Comparison of ENCODE assay signal across 8 cellular contexts in the genomic region with DNA sequence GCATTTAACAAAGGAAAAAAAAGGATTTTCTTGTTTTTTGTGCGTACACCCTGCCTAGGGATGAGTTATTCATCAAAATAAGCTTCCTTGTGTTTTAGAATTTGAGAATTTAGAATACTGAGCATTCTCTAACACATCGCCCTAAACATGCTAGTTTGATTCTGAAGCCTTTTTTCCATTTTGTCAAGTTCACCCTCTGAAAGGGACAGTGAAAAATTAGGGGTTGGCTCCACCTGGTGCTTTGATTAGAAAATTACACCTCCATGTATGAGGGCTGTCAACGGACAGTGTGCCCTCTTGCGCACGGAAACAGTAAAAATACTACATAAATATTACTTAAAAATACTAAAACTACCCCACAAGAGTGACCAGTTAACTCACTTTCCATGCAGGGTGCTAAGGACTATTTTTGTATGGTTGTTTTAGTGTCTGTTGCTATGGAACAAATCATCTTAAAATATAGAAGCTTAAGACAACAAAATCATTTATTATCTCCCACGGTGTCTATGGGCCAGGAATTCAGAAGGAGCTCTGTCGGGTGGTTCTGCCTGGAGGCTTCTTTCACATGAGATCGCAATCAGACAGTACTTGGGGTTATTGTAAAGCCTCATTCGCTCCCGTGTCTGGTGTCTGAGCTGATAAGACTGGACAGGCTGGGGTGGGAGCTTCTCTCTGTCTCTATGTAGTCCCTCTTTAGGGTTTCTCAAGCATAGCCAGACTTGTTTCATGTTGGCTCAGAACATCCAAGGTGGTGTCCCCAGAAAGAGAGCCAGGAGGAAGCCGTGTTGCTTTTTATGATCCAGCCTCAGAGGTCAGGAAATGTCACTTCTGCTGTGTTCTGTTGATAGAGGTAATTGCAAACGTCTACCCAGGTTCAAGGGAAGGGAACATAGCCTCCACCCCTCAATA. TPM values are rescaled to one million over a fixed set of nuclear protein-coding genes. Genes with fewer than 3 reads are reported as not detected.
DNase-seq lines count a peak whose midpoint lies in the region; ATAC-seq and TF ChIP-seq lines count a peak whose summit lies in the region.

No MANE protein-coding gene starts in this region.

- peaks cover 0 to 4% of the 10 kb centered on the region in 2 donors for H3K4me1 ChIP-seq in lung (ENCODE audit: control insufficient read depth in 2 of 2, insufficient read depth in 2 of 2, low read length in 2 of 2)

- 24 to 28% methylated on average over 12 of the region's 12 CpGs for WGBS in lung, 2 donors

- DNase-seq in Ammon's horn (ENCODE audit: low spot score) (peak; percentile 90), NCI-H460 (ENCODE audit: extremely low read depth, low read depth) (peak; percentile 83), dedifferentiated amniotic fluid mesenchymal stem cell (ENCODE audit: extremely low spot score) (peak; percentile 86), lung (ENCODE audit: low spot score) (peak; percentile 78)
- peak; percentile 37 to 70 for DNase-seq in activated CD4-positive, alpha-beta T cell treated with anti-CD3 and anti-CD28 coated beads for 24 hours (ENCODE audit: low read depth in 2 of 2)
- DNase-seq in stimulated activated CD8-positive, alpha-beta memory T cell treated with anti-CD3 and anti-CD28 coated beads, Interleukin-12 subunit alpha, Interleukin-12 subunit beta, amount 100 ng/mL, for 4 hours (ENCODE audit: low read depth) = peak; percentile 22

- no peak overlapping the region for H3K27ac ChIP-seq in lung (ENCODE audit: low read depth in 1 of 2, low read length in 1 of 2)

- no peak overlapping the region for H3K4me3 ChIP-seq in lung

- no peaks in the 10 kb centered on the region for H3K9me3 ChIP-seq in lung (ENCODE audit: control insufficient read depth in 2 of 2, insufficient read depth in 1 of 2, low read length in 1 of 2)

- peak; percentile 99 for TF ChIP-seq CTCF in lung (IDR thresholded peaks at IDR 0.05; ENCODE audit: control extremely low read depth, extremely low read depth)

- no peaks in the 10 kb centered on the region for H3K36me3 ChIP-seq in lung (ENCODE audit: control insufficient read depth in 2 of 2, insufficient read depth in 2 of 2, low read length in 2 of 2)

- no peaks in the 10 kb centered on the region for H3K27me3 ChIP-seq in lung (ENCODE audit: control insufficient read depth, insufficient read depth)

- ATAC-seq in GM18873 (IDR thresholded peaks at IDR 0.05; ENCODE audit: low FRiP score, unreplicated experiment) (peak; percentile 55), HG03378 (IDR thresholded peaks at IDR 0.05; ENCODE audit: unreplicated experiment) (peak; percentile 52), lung (ENCODE audit: insufficient read depth, low FRiP score) (peak; percentile 85)

RNA-seq across cellular contexts. Expression of gene TMEM170B, which starts 41.1 kb away (rescaled TPM):
- total RNA-seq in NCI-H460 (2014; rRNA removed; shearing (Covaris generic)) = 11.1 and 15.0 TPM in 2 replicates
- 4.9 and 8.2 TPM in 2 replicates for polyA plus RNA-seq in NCI-H460 (2014; cell fraction: nucleus; rRNA removed)
- total RNA-seq in lung = 1 to 10 TPM; 6.6 to 9.2 TPM
- 1 to 10 TPM; 2.2 to 2.6 TPM for polyA plus RNA-seq in lung

Comparison
In these comparisons a context has a peak if more than half of its experiments do, and no peak if none do; other contexts are left out.
1. DNase-seq: peak in every context shown above with its lines; median percentile 90 in Ammon's horn; 86 in dedifferentiated amniotic fluid mesenchymal stem cell; 83 in NCI-H460; 78 in lung; 54 in activated CD4-positive, alpha-beta T cell treated with anti-CD3 and anti-CD28 coated beads for 24 hours; 22 in stimulated activated CD8-positive, alpha-beta memory T cell treated with anti-CD3 and anti-CD28 coated beads, Interleukin-12 subunit alpha, Interleukin-12 subunit beta, amount 100 ng/mL, for 4 hours.